15 cellular contexts compared by ENCODE assay signal in the genomic region with DNA sequence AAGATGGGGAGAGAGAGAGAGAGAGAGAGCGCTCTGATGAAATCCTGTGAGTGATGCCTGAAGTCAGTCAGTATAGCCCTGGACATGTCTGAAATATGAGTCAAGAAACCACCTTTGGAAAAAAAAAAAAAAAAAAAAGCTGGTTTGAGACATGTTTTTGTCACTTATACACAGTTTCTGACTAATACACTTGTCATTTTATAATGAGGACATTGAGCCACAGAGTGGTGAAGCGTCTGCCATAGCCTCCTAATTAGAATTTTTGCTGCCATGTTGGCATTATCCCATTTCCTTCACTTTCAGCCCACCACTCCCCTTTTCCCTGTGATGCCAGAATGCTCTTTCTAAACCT. TPM values are rescaled to one million over a fixed set of nuclear protein-coding genes. Genes with fewer than 3 reads are reported as not detected.
DNase-seq lines count a peak whose midpoint lies in the region; ATAC-seq and FAIRE-seq lines count a peak whose summit lies in the region.
"Had no signal": no experiment of that assay in that cellular context is flagged by ENCODE, and none has a peak within 500 bp of the region (broad histone marks: within the 10 kb centered on the region; RNA-seq: fewer than 3 reads in every experiment).

No MANE protein-coding gene starts in this region.

- no peak overlapping the region for H3K4me3 Mint-ChIP-seq in activated naive CD4-positive, alpha-beta T cell treated with anti-CD3 and anti-CD28 coated beads for 36 hours
- H3K4me3 Mint-ChIP-seq in stimulated activated naive CD8-positive, alpha-beta T cell treated with anti-CD3 and anti-CD28 coated beads, Interleukin-15, Interleukin-2, amounts not matched to agents 100 ng/mL and 50 ng/mL, for 24 hours = no peak overlapping the region
- H3K4me3 Mint-ChIP-seq: CD8-positive, alpha-beta memory T cell; mesothelial cell of epicardium had no signal

- peak; percentile 72 to 77 for ATAC-seq in activated naive CD4-positive, alpha-beta T cell treated with anti-CD3 and anti-CD28 coated beads, Interleukin-2, amount 50 U/mL, for 72 hours
- ATAC-seq in esophagus mucosa (peak; percentile 67), GM18868 (IDR thresholded peaks at IDR 0.05; ENCODE audit: unreplicated experiment) (no peak)

- peaks cover 14% of the 10 kb centered on the region for H3K27me3 Mint-ChIP-seq in activated naive CD4-positive, alpha-beta T cell treated with anti-CD3 and anti-CD28 coated beads for 36 hours (ENCODE audit: low read depth)
- H3K27me3 Mint-ChIP-seq in stimulated activated naive CD8-positive, alpha-beta T cell treated with anti-CD3 and anti-CD28 coated beads, Interleukin-15, Interleukin-2, amounts not matched to agents 100 ng/mL and 50 ng/mL, for 24 hours = peaks cover 15% of the 10 kb centered on the region

- no peak for DNase-seq in activated naive CD4-positive, alpha-beta T cell treated with anti-CD3 and anti-CD28 coated beads, Interleukin-2, amount 50 U/mL, for 72 hours (ENCODE audit: low spot score in 2 of 2)
- DNase-seq in activated naive CD4-positive, alpha-beta T cell treated with anti-CD3 and anti-CD28 coated beads for 36 hours = no peak
- DNase-seq in RKO (ENCODE audit: low spot score) = peak; percentile 74
- no peak for DNase-seq in NCI-H748 treated with DMSO at 0.1 percent for 48 hours (lab: John Stamatoyannopoulos, UW)
- no peak for DNase-seq in frontal cortex (ENCODE audit: low spot score in 2 of 2)
- DNase-seq: activated CD4-positive, alpha-beta T cell treated with anti-CD3 and anti-CD28 coated beads for 48 hours; CD8-positive, alpha-beta memory T cell; islet precursor cell; NCI-H1694 treated with DMSO at 0.1 percent for 48 hours; NCI-H446 treated with DMSO at 0.1 percent for 48 hours had no signal

- intact Hi-C loops in activated naive CD4-positive, alpha-beta T cell treated with anti-CD3 and anti-CD28 coated beads for 36 hours (cut with micrococcal nuclease) = no loop called here

- no peaks in the 10 kb centered on the region for H3K36me3 Mint-ChIP-seq in activated naive CD4-positive, alpha-beta T cell treated with anti-CD3 and anti-CD28 coated beads, Interleukin-2, amount 50 U/mL, for 72 hours
- H3K36me3 Mint-ChIP-seq in activated naive CD4-positive, alpha-beta T cell treated with anti-CD3 and anti-CD28 coated beads for 36 hours (ENCODE audit: low read depth) = no peaks in the 10 kb centered on the region
- no peaks in the 10 kb centered on the region for H3K36me3 Mint-ChIP-seq in stimulated activated naive CD8-positive, alpha-beta T cell treated with anti-CD3 and anti-CD28 coated beads, Interleukin-15, Interleukin-2, amounts not matched to agents 100 ng/mL and 50 ng/mL, for 24 hours (ENCODE audit: low read depth)
- H3K36me3 Mint-ChIP-seq: CD8-positive, alpha-beta memory T cell; mesothelial cell of epicardium had no signal

- no peak for FAIRE-seq in frontal cortex (lab: Jason Lieb, UNC)

- H3K27ac Mint-ChIP-seq in activated naive CD4-positive, alpha-beta T cell treated with anti-CD3 and anti-CD28 coated beads, Interleukin-2, amount 50 U/mL, for 72 hours = no peak overlapping the region
- H3K27ac Mint-ChIP-seq in activated naive CD4-positive, alpha-beta T cell treated with anti-CD3 and anti-CD28 coated beads for 36 hours = no peak overlapping the region
- H3K27ac Mint-ChIP-seq in stimulated activated naive CD8-positive, alpha-beta T cell treated with anti-CD3 and anti-CD28 coated beads, Interleukin-15, Interleukin-2, amounts not matched to agents 100 ng/mL and 50 ng/mL, for 24 hours = peak overlapping the region; percentile 41
- H3K27ac Mint-ChIP-seq: CD8-positive, alpha-beta memory T cell; mesothelial cell of epicardium had no signal

- H3K4me1 Mint-ChIP-seq in activated naive CD4-positive, alpha-beta T cell treated with anti-CD3 and anti-CD28 coated beads for 36 hours (ENCODE audit: low read depth) = no peaks in the 10 kb centered on the region
- peaks cover 10% of the 10 kb centered on the region for H3K4me1 Mint-ChIP-seq in stimulated activated naive CD8-positive, alpha-beta T cell treated with anti-CD3 and anti-CD28 coated beads, Interleukin-15, Interleukin-2, amounts not matched to agents 100 ng/mL and 50 ng/mL, for 24 hours (ENCODE audit: low read depth)

- no peaks in the 10 kb centered on the region for H3K9me3 Mint-ChIP-seq in activated naive CD4-positive, alpha-beta T cell treated with anti-CD3 and anti-CD28 coated beads, Interleukin-2, amount 50 U/mL, for 72 hours
- H3K9me3 Mint-ChIP-seq in activated naive CD4-positive, alpha-beta T cell treated with anti-CD3 and anti-CD28 coated beads for 36 hours = no peaks in the 10 kb centered on the region
- H3K9me3 Mint-ChIP-seq in stimulated activated naive CD8-positive, alpha-beta T cell treated with anti-CD3 and anti-CD28 coated beads, Interleukin-15, Interleukin-2, amounts not matched to agents 100 ng/mL and 50 ng/mL, for 24 hours = no peaks in the 10 kb centered on the region
- H3K9me3 Mint-ChIP-seq: CD8-positive, alpha-beta memory T cell; mesothelial cell of epicardium had no signal

- CTCF ChIA-PET in activated naive CD4-positive, alpha-beta T cell treated with anti-CD3 and anti-CD28 coated beads for 36 hours (lab: Charles Lee) = interaction anchor here (0.7 to 0.8 kb wide), 3 partner anchors 80 to 408 kb away, joined by 3 to 5 read pairs (median 4); no protein-coding TSS in a partner anchor

RNA-seq across cellular contexts. Expression of a gene that starts 15.7 kb away (rescaled TPM):
- under 1 TPM; 0.18 to 0.27 TPM for total RNA-seq in activated naive CD4-positive, alpha-beta T cell treated with anti-CD3 and anti-CD28 coated beads, Interleukin-2, amount 50 U/mL, for 72 hours
- total RNA-seq in activated naive CD4-positive, alpha-beta T cell treated with anti-CD3 and anti-CD28 coated beads for 36 hours = under 1 TPM in 1 of 2 experiments, not detected in 1; 0.17 TPM
- total RNA-seq in esophagus mucosa = 0.24 TPM
- total RNA-seq in frontal cortex = 0.41 TPM
- total RNA-seq: HT-29 had no signal
